ENCODE assay signal across 11 cellular contexts in genomic region chr2:47719099-47719498, GRCh38.
DNase-seq lines count a peak whose midpoint lies in the region; ATAC-seq and TF ChIP-seq lines count a peak whose summit lies in the region.
"Had no signal": no experiment of that assay in that cellular context is flagged by ENCODE, and none has a peak within 500 bp of the region (broad histone marks: within the 10 kb centered on the region; RNA-seq: fewer than 3 reads in every experiment).

No MANE protein-coding gene starts in this region.

- H3K27ac ChIP-seq in SU-DHL-6 (ENCODE audit: low read depth, low read length): peak overlapping the region; percentile 99
- no peak overlapping the region for H3K27ac ChIP-seq in H9 (ENCODE audit: insufficient read length, low read depth, low read length)

- H4K20me1 ChIP-seq in SU-DHL-6 (ENCODE audit: low read depth, low read length): no peaks in the 10 kb centered on the region
- no peaks in the 10 kb centered on the region for H4K20me1 ChIP-seq in H9 (ENCODE audit: control insufficient read depth, insufficient read depth, insufficient read length)

- no peak overlapping the region for H2BK12ac ChIP-seq in H9 (ENCODE audit: insufficient read length, low read depth, low read length)

- H2AFZ ChIP-seq in SU-DHL-6 (ENCODE audit: low read depth, low read length, severe bottlenecking) (no peak overlapping the region), H9 (ENCODE audit: low read length) (no peak overlapping the region)

- H3K27me3 Mint-ChIP-seq in H9 (ENCODE audit: low read depth): no peaks in the 10 kb centered on the region

- H3K4me1 Mint-ChIP-seq in H9: peaks cover 11 to 15% of the 10 kb centered on the region in 2 experiments

- peaks cover 18% of the 10 kb centered on the region for H3K79me2 ChIP-seq in SU-DHL-6 (ENCODE audit: insufficient read depth, low read length)
- no peaks in the 10 kb centered on the region for H3K79me2 ChIP-seq in H9 (ENCODE audit: insufficient read depth, low read length)

- H3K36me3 Mint-ChIP-seq in H9 (ENCODE audit: insufficient read depth in 1 of 3, low read depth in 3 of 3): peaks cover 10 to 18% (median 13%) of the 10 kb centered on the region in 3 experiments

- peaks cover 94% of the 10 kb centered on the region for H3F3A ChIP-seq in SU-DHL-6 (ENCODE audit: insufficient read depth)

- intact Hi-C loops in sciatic nerve (cut with DNase I): no loop called here

- no peaks in the 10 kb centered on the region for H3K9me2 ChIP-seq in SU-DHL-6 (replicated peaks; ENCODE audit: insufficient read depth, low read length)

- H3K4me1 ChIP-seq in H9 (ENCODE audit: insufficient read depth, low read length): no peaks in the 10 kb centered on the region

- H4K5ac ChIP-seq in H9 (ENCODE audit: insufficient read length, low read depth, low read length): no peak overlapping the region

- H2BK5ac ChIP-seq in H9 (ENCODE audit: insufficient read length, low read length): no peak overlapping the region

- no peak overlapping the region for H2AK5ac ChIP-seq in H9 (ENCODE audit: insufficient read length, low read length)

- H2BK15ac ChIP-seq in H9 (ENCODE audit: low read depth, low read length): no peak overlapping the region

- peaks cover 15 to 17% of the 10 kb centered on the region in 2 experiments for H3K9me3 Mint-ChIP-seq in H9

- ATAC-seq in GM18508 (IDR thresholded peaks at IDR 0.05; ENCODE audit: insufficient read depth, unreplicated experiment): peak; percentile 77
- ATAC-seq in GM21360 (IDR thresholded peaks at IDR 0.05; ENCODE audit: unreplicated experiment): peak; percentile 49
- peak; percentile 71 for ATAC-seq in HG03060 (IDR thresholded peaks at IDR 0.05; ENCODE audit: low read depth, unreplicated experiment)
- ATAC-seq in sciatic nerve: no peak
- ATAC-seq: Right ventricle myocardium inferior had no signal

- H3K4me2 ChIP-seq in SU-DHL-6 (ENCODE audit: low read depth, low read length, poor library complexity, severe bottlenecking): peak overlapping the region; percentile 58
- H3K4me2 ChIP-seq in H9 (ENCODE audit: insufficient read depth, insufficient read length, low read length): no peak overlapping the region

- no peaks in the 10 kb centered on the region for H3K27me3 ChIP-seq in SU-DHL-6 (ENCODE audit: low read length)
- no peaks in the 10 kb centered on the region for H3K27me3 ChIP-seq in H9 (ENCODE audit: insufficient read depth, low read length)

- H3K18ac ChIP-seq in H9 (ENCODE audit: insufficient read length, low read depth, low read length): no peak overlapping the region

- WGBS in H9 (ENCODE audit: extremely low coverage, insufficient read length, low lambda C conversion rate): no CpG with 5 or more reads among the region's 4 CpGs

- peak overlapping the region; percentile 64 for H3K9ac ChIP-seq in SU-DHL-6 (ENCODE audit: low read length)
- H3K9ac ChIP-seq in H9 (ENCODE audit: extremely low read depth, insufficient read length, low read length): no peak overlapping the region

- H2BK120ac ChIP-seq in H9 (ENCODE audit: low read depth, low read length, poor library complexity, severe bottlenecking): no peak overlapping the region

- H3T11ph ChIP-seq in H9 (ENCODE audit: low read length): no peak overlapping the region

- H3K4me3 ChIP-seq in SU-DHL-6 (ENCODE audit: insufficient read depth, low read length, poor library complexity, severe bottlenecking): peak overlapping the region; percentile 3

- H2BK20ac ChIP-seq in H9 (ENCODE audit: low read depth, low read length, poor library complexity, severe bottlenecking): no peak overlapping the region

- no peak overlapping the region for H3K4me3 Mint-ChIP-seq in H9

- no peak for DNase-seq in stimulated activated CD4-positive, alpha-beta T cell treated with anti-CD3 and anti-CD28 coated beads, Interleukin-4, amount 100 ng/mL, for 4 hours
- DNase-seq in H9 (no peak), sciatic nerve (ENCODE audit: low spot score) (no peak), amniotic stem cell (lab: John Stamatoyannopoulos, UW) (no peak)
- DNase-seq: head of caudate nucleus, IMR-90 had no signal

- no peak overlapping the region for H4K91ac ChIP-seq in H9 (ENCODE audit: insufficient read length, low read depth, low read length)

- no peaks in the 10 kb centered on the region for H3K23me2 ChIP-seq in H9 (ENCODE audit: insufficient read length, low read depth, low read length, poor library complexity, severe bottlenecking)

- H4K8ac ChIP-seq in H9 (replicated peaks; ENCODE audit: insufficient read length, low read depth, low read length): no peak overlapping the region

- no peak overlapping the region for H3K27ac Mint-ChIP-seq in H9

- H3K56ac ChIP-seq in H9 (ENCODE audit: insufficient read length, low read depth, low read length): no peak overlapping the region

- H3K79me1 ChIP-seq in H9 (ENCODE audit: insufficient read depth, low read depth, low read length, poor library complexity, severe bottlenecking): no peaks in the 10 kb centered on the region

- TF ChIP-seq CTCF in SU-DHL-6 (IDR thresholded peaks at IDR 0.05; ENCODE audit: insufficient read depth, low read length, poor library complexity, severe bottlenecking) (no peak), H9 (conservative IDR thresholded peaks at IDR 0.05) (no peak)

- peaks cover 14% of the 10 kb centered on the region for H3K36me3 ChIP-seq in SU-DHL-6 (ENCODE audit: low read length)

- no peak overlapping the region for H3K14ac ChIP-seq in H9 (ENCODE audit: insufficient read depth, low read length)

- H3K23ac ChIP-seq in H9 (ENCODE audit: insufficient read length, low read depth, low read length): no peak overlapping the region

- H3K9me3 ChIP-seq in SU-DHL-6 (ENCODE audit: insufficient read depth, low read length): no peaks in the 10 kb centered on the region
- no peaks in the 10 kb centered on the region for H3K9me3 ChIP-seq in H9 (ENCODE audit: control insufficient read depth, low read depth, low read length)

- H3K4ac ChIP-seq in H9 (ENCODE audit: low read depth, low read length): no peak overlapping the region
